25 cellular contexts compared by ENCODE assay signal in the genomic region with DNA sequence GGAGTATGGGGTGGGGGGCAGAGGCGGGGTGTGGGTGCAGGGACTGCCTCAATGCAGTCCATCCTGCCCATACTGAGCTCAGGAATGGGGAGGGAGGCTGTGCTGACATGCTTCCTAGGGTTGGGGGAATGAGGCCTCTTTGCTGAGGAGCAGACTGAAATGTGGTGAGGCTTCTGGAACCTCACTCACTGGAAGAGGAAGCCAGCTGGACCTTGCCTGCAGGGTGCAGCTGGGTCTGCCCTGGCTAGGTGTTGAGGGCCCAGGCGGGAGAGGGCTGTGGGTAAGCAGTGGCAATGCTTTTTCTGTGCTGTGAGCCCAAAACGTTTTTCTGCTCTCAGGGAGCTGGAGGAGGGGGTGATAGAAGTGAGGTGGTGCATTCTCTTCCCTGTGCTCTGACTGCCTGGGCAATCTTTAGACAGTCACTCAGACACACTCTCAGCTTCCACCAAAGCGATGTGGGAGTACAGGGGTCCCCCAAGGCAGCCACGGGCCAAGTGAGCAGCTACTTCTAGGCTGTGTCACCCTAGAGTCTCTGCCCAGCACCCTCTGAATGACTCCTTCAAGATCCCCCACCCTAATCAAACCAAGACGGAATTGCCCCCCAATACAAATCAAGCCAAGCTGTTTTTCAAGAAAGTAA. TPM values are rescaled to one million over a fixed set of nuclear protein-coding genes. Genes with fewer than 3 reads are reported as not detected.
DNase-seq lines count a peak whose midpoint lies in the region; ATAC-seq and TF ChIP-seq lines count a peak whose summit lies in the region.
"Had no signal": no experiment of that assay in that cellular context is flagged by ENCODE, and none has a peak within 500 bp of the region (broad histone marks: within the 10 kb centered on the region; RNA-seq: fewer than 3 reads in every experiment).

No MANE protein-coding gene starts in this region.

- TF ChIP-seq EP300 in gastroesophageal sphincter (IDR thresholded peaks at IDR 0.05) (no peak), transverse colon (IDR thresholded peaks at IDR 0.05; ENCODE audit: low read depth) (no peak)

- intact Hi-C loops in left ventricle myocardium inferior (cut with micrococcal nuclease) (no loop called here), left cardiac atrium (cut with DNase I) (no loop called here), psoas muscle (cut with DNase I) (loop anchor here (2.0 kb wide), 1 partner anchor 16 kb away; no protein-coding TSS in a partner anchor), transverse colon (cut with DNase I; ENCODE audit: low total_unique reads) (no loop called here)

- H3K9me3 ChIP-seq in left ventricle myocardium inferior (replicated peaks) (no peaks in the 10 kb centered on the region), gastroesophageal sphincter (no peaks in the 10 kb centered on the region), psoas muscle (no peaks in the 10 kb centered on the region), transverse colon (no peaks in the 10 kb centered on the region)

- ATAC-seq in left cardiac atrium (no peak), gastroesophageal sphincter (no peak), psoas muscle (no peak), GM18498 (IDR thresholded peaks at IDR 0.05; ENCODE audit: unreplicated experiment) (no peak), HG02623 (IDR thresholded peaks at IDR 0.05; ENCODE audit: unreplicated experiment) (no peak)
- ATAC-seq: activated CD8-positive, alpha-beta T cell treated with anti-CD3 and anti-CD28 coated beads for 36 hours; CD8-positive, alpha-beta T cell; left lobe of liver; stimulated activated naive B cell treated with anti-CD40 and anti-IgM and Interleukin-4, amounts not matched to agents 10 μg/mL and 1 μg/mL and 100 μg/mL, for 72 hours had no signal

- in situ Hi-C loops in transverse colon (cut with MboI; ENCODE audit: low pct_ligation_motif_present in 1 of 4, low pct_unique_long_range_greater_than_20kb in 1 of 4, low sequenced_read_pairs in 3 of 4), result no loop called here

- peaks cover 24% of the 10 kb centered on the region for H3K36me3 ChIP-seq in left ventricle myocardium inferior
- peaks cover 0 to 13% of the 10 kb centered on the region in 2 donors for H3K36me3 ChIP-seq in gastroesophageal sphincter
- peaks cover 0 to 61% of the 10 kb centered on the region in 2 donors for H3K36me3 ChIP-seq in psoas muscle (ENCODE audit: insufficient read depth in 1 of 2, low read depth in 1 of 2)
- H3K36me3 ChIP-seq in transverse colon, result no peaks in the 10 kb centered on the region

- H3K4me3 ChIP-seq in left ventricle myocardium inferior (no peak overlapping the region), gastroesophageal sphincter (no peak overlapping the region), psoas muscle (no peak overlapping the region), transverse colon (no peak overlapping the region)
- H3K4me3 ChIP-seq: skin epidermis had no signal

- DNase-seq in left ventricle myocardium inferior (no peak), left cardiac atrium (no peak), psoas muscle (no peak), transverse colon (no peak)
- DNase-seq: activated CD8-positive, alpha-beta memory T cell treated with anti-CD3 and anti-CD28 coated beads, Interleukin-2, amount 50 U/mL, for 48 hours; activated CD8-positive, alpha-beta T cell treated with anti-CD3 and anti-CD28 coated beads for 36 hours; AML-193; CD8-positive, alpha-beta T cell; effector CD4-positive, alpha-beta T cell; HFFc6; immature natural killer cell; NCI-H1105; NCI-H187; NCI-H82; nucleus accumbens; SIG-M5; stimulated activated naive B cell treated with anti-CD40 and anti-IgM and Interleukin-4, amounts not matched to agents 10 μg/mL and 1 μg/mL and 100 μg/mL, for 72 hours; SW 1271 had no signal

- TF ChIP-seq CTCF in left ventricle myocardium inferior (IDR thresholded peaks at IDR 0.05; ENCODE audit: borderline replicate concordance) (no peak), gastroesophageal sphincter (IDR thresholded peaks at IDR 0.05) (no peak), psoas muscle (IDR thresholded peaks at IDR 0.05) (no peak), transverse colon (IDR thresholded peaks at IDR 0.05) (no peak)

- 100% methylated on average over 1 of the region's 6 CpGs; no CpG with 5 or more reads in 1 of the 2 donors for WGBS in gastroesophageal sphincter (ENCODE audit: low coverage in 1 of 2), 2 donors
- 40 to 56% (median 43%) methylated on average over 6 of the region's 6 CpGs for WGBS in psoas muscle, 3 donors
- WGBS in transverse colon (ENCODE audit: low coverage in 1 of 2), 2 donors, result 40 to 75% methylated on average over 1 to 6 of the region's 6 CpGs

- TF ChIP-seq POLR2A in gastroesophageal sphincter (IDR thresholded peaks at IDR 0.05) (no peak), transverse colon (IDR thresholded peaks at IDR 0.05) (no peak)

- peak overlapping the region; percentile 27 for H3K27ac ChIP-seq in left ventricle myocardium inferior (replicated peaks)
- H3K27ac ChIP-seq in gastroesophageal sphincter, result peak overlapping the region in 3 of 4 donors; percentile 3 to 61 (median 55)
- peak overlapping the region; percentile 65 for H3K27ac ChIP-seq in psoas muscle
- H3K27ac ChIP-seq in transverse colon, result no peak overlapping the region

- H3K27me3 ChIP-seq in left ventricle myocardium inferior (ENCODE audit: low read depth) (peaks cover 14% of the 10 kb centered on the region), gastroesophageal sphincter (no peaks in the 10 kb centered on the region), psoas muscle (ENCODE audit: insufficient read depth in 3 of 3, low read length in 2 of 3) (no peaks in the 10 kb centered on the region), transverse colon (no peaks in the 10 kb centered on the region)

- H3K4me1 ChIP-seq in left ventricle myocardium inferior, result peaks cover 73% of the 10 kb centered on the region
- H3K4me1 ChIP-seq in gastroesophageal sphincter, result peaks cover 0 to 40% (median 10%) of the 10 kb centered on the region in 3 donors
- peaks cover 46% of the 10 kb centered on the region for H3K4me1 ChIP-seq in psoas muscle
- peaks cover 8 to 15% (median 12%) of the 10 kb centered on the region in 4 donors for H3K4me1 ChIP-seq in transverse colon

RNA-seq across cellular contexts. Expression of a gene that starts 41.1 kb away (rescaled TPM):
- 43.8 TPM for total RNA-seq in left ventricle myocardium inferior
- total RNA-seq in left cardiac atrium, result 10 to 100 TPM; 46.2 to 56.8 TPM
- 100 to 1,000 TPM in 3 of 4 donors, 10 to 100 TPM in 1; 91.5 to 121 (median 117) TPM for total RNA-seq in gastroesophageal sphincter
- total RNA-seq in psoas muscle, result 10 to 100 TPM; 12.0 to 30.0 (median 26.2) TPM
- polyA plus RNA-seq in psoas muscle, result 10 to 100 TPM in 1 of 3 donors, 1 to 10 TPM in 2; 4.6 to 22.7 (median 6.0) TPM
- 10 to 100 TPM; 29.3 to 45.2 (median 38.0) TPM for total RNA-seq in transverse colon

RNA-seq across cellular contexts. Expression of a gene that starts 47.0 kb away (rescaled TPM):
- total RNA-seq in left ventricle myocardium inferior (1,542 TPM), left cardiac atrium (100 to 1,000 TPM; 585 to 779 TPM), gastroesophageal sphincter (10 to 100 TPM; 12.9 to 45.8 (median 18.6) TPM), psoas muscle (1,000 to 10,000 TPM in 1 of 4 donors, 100 to 1,000 TPM in 3; 615 to 2,187 (median 685) TPM), transverse colon (10 to 100 TPM in 1 of 4 donors, 1 to 10 TPM in 3; 2.2 to 32.5 (median 2.9) TPM)
- 100 to 1,000 TPM; 108 to 518 (median 274) TPM for polyA plus RNA-seq in psoas muscle
- total RNA-seq: bronchial epithelial cell; CD8-positive, alpha-beta T cell; HT-29 had no signal

Comparison
In these comparisons a context has a peak if more than half of its experiments do, and no peak if none do; other contexts are left out.
1. H3K27ac ChIP-seq: peak in left ventricle myocardium inferior (single experiment), gastroesophageal sphincter (3 of 4) and psoas muscle (single experiment); none in transverse colon (0 of 4).
2. RNA of a gene that starts 47.0 kb away (total RNA-seq): 1,542 TPM in left ventricle myocardium inferior (single experiment), 585 to 779 TPM in left cardiac atrium and 615 to 2,187 TPM in psoas muscle; 12.9 to 45.8 TPM in gastroesophageal sphincter and 2.2 to 32.5 TPM in transverse colon; every median in the first group is over 10 times any median in the second.
3. intact Hi-C loops: an anchor here in psoas muscle (2.0 kb wide); none called in left ventricle myocardium inferior, left cardiac atrium and transverse colon.